In the genomic region with DNA sequence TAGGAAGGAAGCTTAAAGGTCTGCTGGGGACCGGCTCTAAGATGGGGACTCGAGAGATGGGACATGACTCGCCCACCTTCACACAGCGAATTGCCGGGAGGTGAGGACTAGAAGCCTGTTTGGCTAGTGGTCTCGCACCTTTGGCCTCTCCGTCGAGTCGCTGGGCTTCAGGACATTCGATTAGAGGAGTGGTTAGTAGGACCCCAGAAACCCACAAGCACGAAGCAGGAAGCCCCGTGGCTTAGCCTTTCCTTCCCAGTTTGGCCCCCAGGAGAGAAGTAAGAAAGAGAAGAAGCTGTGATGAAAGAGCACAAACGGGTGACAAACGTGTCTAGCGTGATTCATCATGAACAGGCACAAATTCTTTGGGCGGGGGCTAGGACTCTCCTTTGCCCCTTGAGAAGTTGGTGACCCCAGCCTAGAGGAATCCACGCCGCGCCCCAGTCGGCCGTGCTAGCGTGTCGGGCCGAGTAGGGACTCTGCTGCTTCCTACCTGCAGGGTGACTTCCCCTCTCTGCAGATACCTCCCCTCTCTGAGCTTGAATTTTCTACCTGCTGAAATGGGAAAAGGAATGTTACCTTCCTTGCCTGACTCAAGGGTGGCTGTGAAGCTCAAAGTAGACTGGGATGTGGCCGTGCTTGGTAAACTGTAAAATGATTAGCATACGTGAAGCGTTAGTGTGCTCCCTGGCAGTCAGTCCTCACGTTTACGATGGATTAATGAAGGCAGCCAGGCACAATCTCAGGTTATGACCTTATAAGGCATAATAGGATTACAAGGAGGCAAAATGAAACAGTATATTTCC, we compare ENCODE assay signal across 2 cellular contexts.
TF ChIP-seq lines count a peak whose summit lies in the region.

No MANE protein-coding gene starts in this region.

TF ChIP-seq in SK-N-SH, 30 proteins besides CTCF, POLR2A, EP300 and RAD21 (continued from another document):
- TF ChIP-seq RCOR1 (IDR thresholded peaks at IDR 0.05; ENCODE audit: low read length) = no peak
- no peak for TF ChIP-seq ELF1 (IDR thresholded peaks at IDR 0.05)
- no peak for TF ChIP-seq GATA2 (CRISPR knock-in tag; IDR thresholded peaks at IDR 0.05)

TF ChIP-seq in SK-N-SH treated with all-trans-retinoic acid at 6 μM for 48 hours, 23 proteins besides CTCF, POLR2A, EP300 and RAD21 (continued from another document):
- TF ChIP-seq, protein P1, sequence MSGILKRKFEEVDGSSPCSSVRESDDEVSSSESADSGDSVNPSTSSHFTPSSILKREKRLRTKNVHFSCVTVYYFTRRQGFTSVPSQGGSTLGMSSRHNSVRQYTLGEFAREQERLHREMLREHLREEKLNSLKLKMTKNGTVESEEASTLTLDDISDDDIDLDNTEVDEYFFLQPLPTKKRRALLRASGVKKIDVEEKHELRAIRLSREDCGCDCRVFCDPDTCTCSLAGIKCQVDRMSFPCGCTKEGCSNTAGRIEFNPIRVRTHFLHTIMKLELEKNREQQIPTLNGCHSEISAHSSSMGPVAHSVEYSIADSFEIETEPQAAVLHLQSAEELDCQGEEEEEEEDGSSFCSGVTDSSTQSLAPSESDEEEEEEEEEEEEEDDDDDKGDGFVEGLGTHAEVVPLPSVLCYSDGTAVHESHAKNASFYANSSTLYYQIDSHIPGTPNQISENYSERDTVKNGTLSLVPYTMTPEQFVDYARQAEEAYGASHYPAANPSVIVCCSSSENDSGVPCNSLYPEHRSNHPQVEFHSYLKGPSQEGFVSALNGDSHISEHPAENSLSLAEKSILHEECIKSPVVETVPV (CRISPR knock-in tag; IDR thresholded peaks at IDR 0.05) = no peak
- TF ChIP-seq BACH2 (CRISPR knock-in tag; IDR thresholded peaks at IDR 0.05; ENCODE audit: borderline replicate concordance) = no peak
- no peak for TF ChIP-seq TOX (CRISPR knock-in tag; IDR thresholded peaks at IDR 0.05; ENCODE audit: borderline replicate concordance)
- no peak for TF ChIP-seq TCF4 (CRISPR knock-in tag; IDR thresholded peaks at IDR 0.05; ENCODE audit: borderline replicate concordance)
- no peak for TF ChIP-seq ZNF70 (CRISPR knock-in tag; IDR thresholded peaks at IDR 0.05)
- TF ChIP-seq, protein P2, sequence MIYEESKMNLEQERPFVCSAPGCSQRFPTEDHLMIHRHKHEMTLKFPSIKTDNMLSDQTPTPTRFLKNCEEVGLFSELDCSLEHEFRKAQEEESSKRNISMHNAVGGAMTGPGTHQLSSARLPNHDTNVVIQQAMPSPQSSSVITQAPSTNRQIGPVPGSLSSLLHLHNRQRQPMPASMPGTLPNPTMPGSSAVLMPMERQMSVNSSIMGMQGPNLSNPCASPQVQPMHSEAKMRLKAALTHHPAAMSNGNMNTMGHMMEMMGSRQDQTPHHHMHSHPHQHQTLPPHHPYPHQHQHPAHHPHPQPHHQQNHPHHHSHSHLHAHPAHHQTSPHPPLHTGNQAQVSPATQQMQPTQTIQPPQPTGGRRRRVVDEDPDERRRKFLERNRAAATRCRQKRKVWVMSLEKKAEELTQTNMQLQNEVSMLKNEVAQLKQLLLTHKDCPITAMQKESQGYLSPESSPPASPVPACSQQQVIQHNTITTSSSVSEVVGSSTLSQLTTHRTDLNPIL (CRISPR knock-in tag; IDR thresholded peaks at IDR 0.05; ENCODE audit: low read depth) = no peak
- TF ChIP-seq, protein P3, sequence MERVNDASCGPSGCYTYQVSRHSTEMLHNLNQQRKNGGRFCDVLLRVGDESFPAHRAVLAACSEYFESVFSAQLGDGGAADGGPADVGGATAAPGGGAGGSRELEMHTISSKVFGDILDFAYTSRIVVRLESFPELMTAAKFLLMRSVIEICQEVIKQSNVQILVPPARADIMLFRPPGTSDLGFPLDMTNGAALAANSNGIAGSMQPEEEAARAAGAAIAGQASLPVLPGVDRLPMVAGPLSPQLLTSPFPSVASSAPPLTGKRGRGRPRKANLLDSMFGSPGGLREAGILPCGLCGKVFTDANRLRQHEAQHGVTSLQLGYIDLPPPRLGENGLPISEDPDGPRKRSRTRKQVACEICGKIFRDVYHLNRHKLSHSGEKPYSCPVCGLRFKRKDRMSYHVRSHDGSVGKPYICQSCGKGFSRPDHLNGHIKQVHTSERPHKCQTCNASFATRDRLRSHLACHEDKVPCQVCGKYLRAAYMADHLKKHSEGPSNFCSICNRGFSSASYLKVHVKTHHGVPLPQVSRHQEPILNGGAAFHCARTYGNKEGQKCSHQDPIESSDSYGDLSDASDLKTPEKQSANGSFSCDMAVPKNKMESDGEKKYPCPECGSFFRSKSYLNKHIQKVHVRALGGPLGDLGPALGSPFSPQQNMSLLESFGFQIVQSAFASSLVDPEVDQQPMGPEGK (CRISPR knock-in tag; IDR thresholded peaks at IDR 0.05; ENCODE audit: borderline replicate concordance) = no peak
- TF ChIP-seq ISL1 (CRISPR knock-in tag; IDR thresholded peaks at IDR 0.05) = no peak
- no peak for TF ChIP-seq PPARA (CRISPR knock-in tag; IDR thresholded peaks at IDR 0.05; ENCODE audit: borderline replicate concordance)
- no peak for TF ChIP-seq ZNF565 (CRISPR knock-in tag; conservative IDR thresholded peaks at IDR 0.05; ENCODE audit: low read depth)
- TF ChIP-seq ARNTL (CRISPR knock-in tag; IDR thresholded peaks at IDR 0.05; ENCODE audit: borderline replicate concordance, low read depth) = no peak
- no peak for TF ChIP-seq OSR1 (CRISPR knock-in tag; IDR thresholded peaks at IDR 0.05)
- no peak for TF ChIP-seq CSDC2 (CRISPR knock-in tag; IDR thresholded peaks at IDR 0.05)
- no peak for TF ChIP-seq ZFP30 (CRISPR knock-in tag; IDR thresholded peaks at IDR 0.05)
- TF ChIP-seq, protein P4, sequence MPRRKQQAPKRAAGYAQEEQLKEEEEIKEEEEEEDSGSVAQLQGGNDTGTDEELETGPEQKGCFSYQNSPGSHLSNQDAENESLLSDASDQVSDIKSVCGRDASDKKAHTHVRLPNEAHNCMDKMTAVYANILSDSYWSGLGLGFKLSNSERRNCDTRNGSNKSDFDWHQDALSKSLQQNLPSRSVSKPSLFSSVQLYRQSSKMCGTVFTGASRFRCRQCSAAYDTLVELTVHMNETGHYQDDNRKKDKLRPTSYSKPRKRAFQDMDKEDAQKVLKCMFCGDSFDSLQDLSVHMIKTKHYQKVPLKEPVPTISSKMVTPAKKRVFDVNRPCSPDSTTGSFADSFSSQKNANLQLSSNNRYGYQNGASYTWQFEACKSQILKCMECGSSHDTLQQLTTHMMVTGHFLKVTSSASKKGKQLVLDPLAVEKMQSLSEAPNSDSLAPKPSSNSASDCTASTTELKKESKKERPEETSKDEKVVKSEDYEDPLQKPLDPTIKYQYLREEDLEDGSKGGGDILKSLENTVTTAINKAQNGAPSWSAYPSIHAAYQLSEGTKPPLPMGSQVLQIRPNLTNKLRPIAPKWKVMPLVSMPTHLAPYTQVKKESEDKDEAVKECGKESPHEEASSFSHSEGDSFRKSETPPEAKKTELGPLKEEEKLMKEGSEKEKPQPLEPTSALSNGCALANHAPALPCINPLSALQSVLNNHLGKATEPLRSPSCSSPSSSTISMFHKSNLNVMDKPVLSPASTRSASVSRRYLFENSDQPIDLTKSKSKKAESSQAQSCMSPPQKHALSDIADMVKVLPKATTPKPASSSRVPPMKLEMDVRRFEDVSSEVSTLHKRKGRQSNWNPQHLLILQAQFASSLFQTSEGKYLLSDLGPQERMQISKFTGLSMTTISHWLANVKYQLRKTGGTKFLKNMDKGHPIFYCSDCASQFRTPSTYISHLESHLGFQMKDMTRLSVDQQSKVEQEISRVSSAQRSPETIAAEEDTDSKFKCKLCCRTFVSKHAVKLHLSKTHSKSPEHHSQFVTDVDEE (CRISPR knock-in tag; IDR thresholded peaks at IDR 0.05) = no peak
- TF ChIP-seq, protein P5, sequence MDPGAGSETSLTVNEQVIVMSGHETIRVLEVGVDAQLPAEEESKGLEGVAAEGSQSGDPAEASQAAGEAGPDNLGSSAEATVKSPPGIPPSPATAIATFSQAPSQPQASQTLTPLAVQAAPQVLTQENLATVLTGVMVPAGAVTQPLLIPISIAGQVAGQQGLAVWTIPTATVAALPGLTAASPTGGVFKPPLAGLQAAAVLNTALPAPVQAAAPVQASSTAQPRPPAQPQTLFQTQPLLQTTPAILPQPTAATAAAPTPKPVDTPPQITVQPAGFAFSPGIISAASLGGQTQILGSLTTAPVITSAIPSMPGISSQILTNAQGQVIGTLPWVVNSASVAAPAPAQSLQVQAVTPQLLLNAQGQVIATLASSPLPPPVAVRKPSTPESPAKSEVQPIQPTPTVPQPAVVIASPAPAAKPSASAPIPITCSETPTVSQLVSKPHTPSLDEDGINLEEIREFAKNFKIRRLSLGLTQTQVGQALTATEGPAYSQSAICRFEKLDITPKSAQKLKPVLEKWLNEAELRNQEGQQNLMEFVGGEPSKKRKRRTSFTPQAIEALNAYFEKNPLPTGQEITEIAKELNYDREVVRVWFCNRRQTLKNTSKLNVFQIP (CRISPR knock-in tag; IDR thresholded peaks at IDR 0.05; ENCODE audit: borderline replicate concordance, low read depth) = no peak
- TF ChIP-seq ZNF8 (CRISPR knock-in tag; IDR thresholded peaks at IDR 0.05) = no peak
